ENCODE assay signal across 10 cellular contexts in the genomic region with DNA sequence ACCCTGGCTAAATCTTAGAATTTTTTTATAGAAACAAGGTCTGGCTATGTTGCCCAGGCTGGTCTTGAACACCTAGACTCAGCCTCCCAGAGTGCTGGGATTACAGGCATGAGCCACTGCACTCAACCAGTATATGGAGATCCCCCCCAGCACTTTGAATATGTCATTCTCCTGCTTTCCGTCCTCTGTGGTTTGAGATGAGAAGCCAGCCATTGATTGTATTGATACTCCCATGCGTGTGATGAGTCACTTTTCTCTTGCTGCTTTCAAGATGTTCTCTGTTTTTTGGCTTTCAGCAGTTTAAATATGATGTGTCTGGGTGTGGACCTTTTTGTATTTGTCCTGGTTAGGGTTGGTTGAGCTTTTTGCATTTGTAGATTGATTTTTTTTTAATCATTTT.
A peak's percentile ranks its signal among the peaks of the same experiment; 100 is the strongest.
DNase-seq lines count a peak whose midpoint lies in the region; ATAC-seq and TF ChIP-seq lines count a peak whose summit lies in the region.
"Had no signal": no experiment of that assay in that cellular context is flagged by ENCODE, and none has a peak within 500 bp of the region (broad histone marks: within the 10 kb centered on the region; RNA-seq: fewer than 3 reads in every experiment).

No MANE protein-coding gene starts in this region.

- no peak for TF ChIP-seq POLR2A in sigmoid colon (IDR thresholded peaks at IDR 0.05)

- H3K4me1 Mint-ChIP-seq in activated naive CD8-positive, alpha-beta T cell treated with anti-CD3 and anti-CD28 coated beads, Interleukin-2, amount 50 U/mL, for 24 hours: peaks cover 8% of the 10 kb centered on the region
- H3K4me1 Mint-ChIP-seq: natural killer cell had no signal

- H3K4me1 ChIP-seq in sigmoid colon: peaks cover 0 to 10% (median 0%) of the 10 kb centered on the region in 4 donors
- H3K4me1 ChIP-seq: vagina had no signal

- H3K36me3 ChIP-seq in sigmoid colon: peaks cover 0 to 1% (median 0%) of the 10 kb centered on the region in 4 donors

- no peak for TF ChIP-seq CTCF in sigmoid colon (IDR thresholded peaks at IDR 0.05)

- H3K9me3 ChIP-seq in sigmoid colon: no peaks in the 10 kb centered on the region
- H3K9me3 ChIP-seq: vagina had no signal

- no peaks in the 10 kb centered on the region for H3K36me3 Mint-ChIP-seq in activated naive CD4-positive, alpha-beta T cell treated with anti-CD3 and anti-CD28 coated beads, Interleukin-2, amount 50 U/mL, for 72 hours
- H3K36me3 Mint-ChIP-seq in activated naive CD8-positive, alpha-beta T cell treated with anti-CD3 and anti-CD28 coated beads, Interleukin-2, amount 50 U/mL, for 24 hours (ENCODE audit: low read depth): no peaks in the 10 kb centered on the region
- H3K36me3 Mint-ChIP-seq: natural killer cell had no signal

- H3K9me3 Mint-ChIP-seq in activated naive CD4-positive, alpha-beta T cell treated with anti-CD3 and anti-CD28 coated beads, Interleukin-2, amount 50 U/mL, for 72 hours: no peaks in the 10 kb centered on the region
- H3K9me3 Mint-ChIP-seq in activated naive CD8-positive, alpha-beta T cell treated with anti-CD3 and anti-CD28 coated beads, Interleukin-2, amount 50 U/mL, for 24 hours: no peaks in the 10 kb centered on the region
- H3K9me3 Mint-ChIP-seq: natural killer cell had no signal

- H3K27ac ChIP-seq in sigmoid colon: no peak overlapping the region
- H3K27ac ChIP-seq: vagina had no signal

- H3K4me3 ChIP-seq in sigmoid colon: no peak overlapping the region
- H3K4me3 ChIP-seq: vagina had no signal

- H3K27me3 ChIP-seq in sigmoid colon: no peaks in the 10 kb centered on the region
- H3K27me3 ChIP-seq: vagina had no signal

- no peaks in the 10 kb centered on the region for H3K27me3 Mint-ChIP-seq in activated naive CD8-positive, alpha-beta T cell treated with anti-CD3 and anti-CD28 coated beads, Interleukin-2, amount 50 U/mL, for 24 hours

- H3K4me3 Mint-ChIP-seq in activated naive CD8-positive, alpha-beta T cell treated with anti-CD3 and anti-CD28 coated beads, Interleukin-2, amount 50 U/mL, for 24 hours: no peak overlapping the region
- H3K4me3 Mint-ChIP-seq: natural killer cell had no signal

- peak overlapping the region in 1 of 2 donors; percentile 21 for H3K27ac Mint-ChIP-seq in activated naive CD4-positive, alpha-beta T cell treated with anti-CD3 and anti-CD28 coated beads, Interleukin-2, amount 50 U/mL, for 72 hours
- no peak overlapping the region for H3K27ac Mint-ChIP-seq in activated naive CD8-positive, alpha-beta T cell treated with anti-CD3 and anti-CD28 coated beads, Interleukin-2, amount 50 U/mL, for 24 hours
- H3K27ac Mint-ChIP-seq: natural killer cell had no signal

- intact Hi-C loops in sigmoid colon (cut with DNase I): no loop called here

- WGBS in sigmoid colon, 2 donors: 82 to 87% methylated on average over 2 of the region's 2 CpGs

- TF ChIP-seq EP300 in sigmoid colon (IDR thresholded peaks at IDR 0.05): no peak

- peak in 1 of 2 donors; percentile 55 for DNase-seq in activated naive CD4-positive, alpha-beta T cell treated with anti-CD3 and anti-CD28 coated beads, Interleukin-2, amount 50 U/mL, for 72 hours (ENCODE audit: low spot score in 2 of 2)
- no peak for DNase-seq in activated naive CD4-positive, alpha-beta T cell treated with Interleukin-2 at 50 U/mL for 16 hours
- DNase-seq in activated naive CD8-positive, alpha-beta T cell treated with anti-CD3 and anti-CD28 coated beads, Interleukin-2, amount 50 U/mL, for 24 hours: peak; percentile 15
- peak; percentile 12 for DNase-seq in stimulated activated naive CD8-positive, alpha-beta T cell treated with anti-CD3 and anti-CD28 coated beads, Interleukin-15, Interleukin-2, amounts not matched to agents 100 U/mL and 50 U/mL, for 24 hours
- DNase-seq in NCI-H128 (lab: John Stamatoyannopoulos, UW; ENCODE audit: unreplicated experiment) (no peak), NCI-H1417 treated with DMSO at 0.1 percent for 48 hours (lab: John Stamatoyannopoulos, UW) (no peak), sigmoid colon (no peak)
- DNase-seq: natural killer cell had no signal

- ATAC-seq in activated naive CD4-positive, alpha-beta T cell treated with anti-CD3 and anti-CD28 coated beads, Interleukin-2, amount 50 U/mL, for 72 hours: peak; percentile 99 to 100
- ATAC-seq in HG03095 (IDR thresholded peaks at IDR 0.05; ENCODE audit: unreplicated experiment): peak; percentile 96
- peak; percentile 99 for ATAC-seq in activated naive CD8-positive, alpha-beta T cell treated with anti-CD3 and anti-CD28 coated beads, Interleukin-2, amount 50 U/mL, for 24 hours
- peak; percentile 97 for ATAC-seq in stimulated activated naive CD8-positive, alpha-beta T cell treated with anti-CD3 and anti-CD28 coated beads, Interleukin-15, Interleukin-2, amounts not matched to agents 100 U/mL and 50 U/mL, for 24 hours
- ATAC-seq: natural killer cell had no signal

Comparison
In these comparisons a context has a peak if more than half of its experiments do, and no peak if none do; other contexts are left out.
1. DNase-seq: peak in activated naive CD8-positive, alpha-beta T cell treated with anti-CD3 and anti-CD28 coated beads, Interleukin-2, amount 50 U/mL, for 24 hours (single experiment) and stimulated activated naive CD8-positive, alpha-beta T cell treated with anti-CD3 and anti-CD28 coated beads, Interleukin-15, Interleukin-2, amounts not matched to agents 100 U/mL and 50 U/mL, for 24 hours (single experiment); none in activated naive CD4-positive, alpha-beta T cell treated with Interleukin-2 at 50 U/mL for 16 hours (single experiment), NCI-H128 (single experiment), NCI-H1417 treated with DMSO at 0.1 percent for 48 hours (single experiment) and sigmoid colon (single experiment).
2. Peak in every context shown above with its lines, with median percentiles within 50 percentile points of each other: ATAC-seq.